ENCODE assay signal across 8 cellular contexts in the genomic region with DNA sequence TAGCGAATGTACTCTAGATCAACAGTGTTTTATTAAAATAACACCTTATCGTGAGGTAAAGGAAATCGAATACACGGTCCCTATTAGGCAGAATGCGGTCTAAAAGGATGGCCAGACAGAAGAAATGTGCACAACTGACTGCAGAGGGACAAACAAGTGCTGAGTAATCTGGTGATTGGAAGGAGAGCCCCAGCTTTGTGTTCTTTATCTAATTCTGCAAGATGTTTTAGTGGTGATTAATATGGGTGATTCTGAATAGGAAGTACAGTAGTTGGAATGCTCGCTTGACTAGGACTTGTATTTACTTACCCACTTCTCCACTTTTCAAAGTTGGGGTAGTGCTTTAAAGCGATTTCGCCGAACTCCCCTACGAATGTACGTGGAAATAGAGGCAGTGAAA. TPM values are rescaled to one million over a fixed set of nuclear protein-coding genes. Genes with fewer than 3 reads are reported as not detected.
DNase-seq lines count a peak whose midpoint lies in the region; ATAC-seq and TF ChIP-seq lines count a peak whose summit lies in the region.

No MANE protein-coding gene starts in this region.

- H3K27ac ChIP-seq in tibial artery: peak overlapping the region; percentile 85 to 95

- H3K4me1 ChIP-seq in tibial artery: peaks cover 0 to 38% (median 3%) of the 10 kb centered on the region in 4 donors

- intact Hi-C loops in tibial artery (cut with DNase I; ENCODE audit: low total_unique reads): no loop called here

- ATAC-seq in GM21737 (IDR thresholded peaks at IDR 0.05; ENCODE audit: unreplicated experiment): no peak

- TF ChIP-seq CTCF in astrocyte of the cerebellum (IDR thresholded peaks at IDR 0.05; ENCODE audit: low read depth, low read length, missing control alignments): no peak
- no peak for TF ChIP-seq CTCF in tibial artery (IDR thresholded peaks at IDR 0.05)

- H3K27me3 ChIP-seq in tibial artery: no peaks in the 10 kb centered on the region

- DNase-seq in EH (ENCODE audit: low read depth): peak; percentile 73
- DNase-seq in LHCN-M2 (ENCODE audit: low read depth): peak; percentile 49
- peak; percentile 12 for DNase-seq in astrocyte of the cerebellum (ENCODE audit: low read depth)
- peak; percentile 67 for DNase-seq in kidney tubule cell (ENCODE audit: low spot score)
- DNase-seq in tibial artery: no peak
- DNase-seq in mucosa of gallbladder (ENCODE audit: low spot score): no peak
- DNase-seq in anterior cingulate cortex (lab: John Stamatoyannopoulos, UW): no peak

- in situ Hi-C loops in astrocyte of the cerebellum (cut with HindIII; ENCODE audit: low sequenced_read_pairs): no loop called here

- H3K4me3 ChIP-seq in astrocyte of the cerebellum (ENCODE audit: low read depth, low read length): peak overlapping the region; percentile 79
- H3K4me3 ChIP-seq in tibial artery: peak overlapping the region; percentile 78 to 80

- no peaks in the 10 kb centered on the region for H3K36me3 ChIP-seq in tibial artery

- no peaks in the 10 kb centered on the region for H3K9me3 ChIP-seq in tibial artery

RNA-seq across cellular contexts. Expression of a gene that starts 1.2 kb away (rescaled TPM):
- 12.4 and 15.6 TPM in 2 replicates for total RNA-seq in LHCN-M2 (2014; rRNA removed)
- polyA plus RNA-seq in LHCN-M2 (2012): 4.3 TPM
- 22.8 TPM for total RNA-seq in mucosa of gallbladder

Comparison
In these comparisons a context has a peak if more than half of its experiments do, and no peak if none do; other contexts are left out.
1. DNase-seq: peak in EH (single experiment), LHCN-M2 (single experiment), astrocyte of the cerebellum (single experiment) and kidney tubule cell (single experiment); none in tibial artery (0 of 2), mucosa of gallbladder (single experiment) and anterior cingulate cortex (0 of 58).